Comparison of ENCODE assay signal across 1 cellular context in the genomic region with DNA sequence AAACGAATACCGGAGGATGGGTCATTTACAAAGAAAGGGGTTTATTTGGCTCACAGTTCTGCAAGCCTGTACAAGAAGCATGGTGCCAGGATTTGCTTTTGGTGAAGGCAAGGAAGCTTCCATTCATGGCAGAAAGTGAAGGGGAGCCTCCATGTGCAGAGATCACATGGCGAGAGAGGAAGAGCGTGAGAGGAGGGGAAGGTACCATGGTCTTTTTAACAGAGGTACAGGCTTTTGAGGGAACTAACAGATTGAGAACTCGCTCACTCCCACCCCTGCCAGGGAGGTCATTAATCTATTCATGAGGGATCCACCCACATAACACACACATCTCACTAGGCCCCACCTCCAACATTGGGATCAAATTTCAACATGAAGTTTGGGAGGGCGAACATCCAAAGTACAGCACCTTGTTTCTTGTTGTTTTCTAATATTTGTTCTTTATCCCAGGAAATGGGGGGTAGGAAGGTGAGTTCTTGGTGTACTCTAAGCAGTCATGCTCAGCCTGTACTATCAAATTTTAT.
TF ChIP-seq lines count a peak whose summit lies in the region.

No MANE protein-coding gene starts in this region.

TF ChIP-seq in GM23338, 12 proteins besides CTCF, POLR2A, EP300 and RAD21 (continued from another document):
- TF ChIP-seq ZNF462 (CRISPR knock-in tag; IDR thresholded peaks at IDR 0.05), result no peak
- no peak for TF ChIP-seq ZNF331 (CRISPR knock-in tag; IDR thresholded peaks at IDR 0.05; ENCODE audit: low read depth)
- TF ChIP-seq ZNF114 (CRISPR knock-in tag; IDR thresholded peaks at IDR 0.05), result no peak
- TF ChIP-seq, protein P1, sequence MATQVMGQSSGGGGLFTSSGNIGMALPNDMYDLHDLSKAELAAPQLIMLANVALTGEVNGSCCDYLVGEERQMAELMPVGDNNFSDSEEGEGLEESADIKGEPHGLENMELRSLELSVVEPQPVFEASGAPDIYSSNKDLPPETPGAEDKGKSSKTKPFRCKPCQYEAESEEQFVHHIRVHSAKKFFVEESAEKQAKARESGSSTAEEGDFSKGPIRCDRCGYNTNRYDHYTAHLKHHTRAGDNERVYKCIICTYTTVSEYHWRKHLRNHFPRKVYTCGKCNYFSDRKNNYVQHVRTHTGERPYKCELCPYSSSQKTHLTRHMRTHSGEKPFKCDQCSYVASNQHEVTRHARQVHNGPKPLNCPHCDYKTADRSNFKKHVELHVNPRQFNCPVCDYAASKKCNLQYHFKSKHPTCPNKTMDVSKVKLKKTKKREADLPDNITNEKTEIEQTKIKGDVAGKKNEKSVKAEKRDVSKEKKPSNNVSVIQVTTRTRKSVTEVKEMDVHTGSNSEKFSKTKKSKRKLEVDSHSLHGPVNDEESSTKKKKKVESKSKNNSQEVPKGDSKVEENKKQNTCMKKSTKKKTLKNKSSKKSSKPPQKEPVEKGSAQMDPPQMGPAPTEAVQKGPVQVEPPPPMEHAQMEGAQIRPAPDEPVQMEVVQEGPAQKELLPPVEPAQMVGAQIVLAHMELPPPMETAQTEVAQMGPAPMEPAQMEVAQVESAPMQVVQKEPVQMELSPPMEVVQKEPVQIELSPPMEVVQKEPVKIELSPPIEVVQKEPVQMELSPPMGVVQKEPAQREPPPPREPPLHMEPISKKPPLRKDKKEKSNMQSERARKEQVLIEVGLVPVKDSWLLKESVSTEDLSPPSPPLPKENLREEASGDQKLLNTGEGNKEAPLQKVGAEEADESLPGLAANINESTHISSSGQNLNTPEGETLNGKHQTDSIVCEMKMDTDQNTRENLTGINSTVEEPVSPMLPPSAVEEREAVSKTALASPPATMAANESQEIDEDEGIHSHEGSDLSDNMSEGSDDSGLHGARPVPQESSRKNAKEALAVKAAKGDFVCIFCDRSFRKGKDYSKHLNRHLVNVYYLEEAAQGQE (IDR thresholded peaks at IDR 0.05; ENCODE audit: unreplicated experiment), result no peak
- TF ChIP-seq STAT1 (IDR thresholded peaks at IDR 0.05; ENCODE audit: unreplicated experiment), result no peak
- no peak for TF ChIP-seq POLR2AphosphoS5 (IDR thresholded peaks at IDR 0.05; ENCODE audit: low read depth)
- TF ChIP-seq JUNB (IDR thresholded peaks at IDR 0.05; ENCODE audit: unreplicated experiment), result no peak
